ENCODE assay signal across 1 cellular context in the genomic region with DNA sequence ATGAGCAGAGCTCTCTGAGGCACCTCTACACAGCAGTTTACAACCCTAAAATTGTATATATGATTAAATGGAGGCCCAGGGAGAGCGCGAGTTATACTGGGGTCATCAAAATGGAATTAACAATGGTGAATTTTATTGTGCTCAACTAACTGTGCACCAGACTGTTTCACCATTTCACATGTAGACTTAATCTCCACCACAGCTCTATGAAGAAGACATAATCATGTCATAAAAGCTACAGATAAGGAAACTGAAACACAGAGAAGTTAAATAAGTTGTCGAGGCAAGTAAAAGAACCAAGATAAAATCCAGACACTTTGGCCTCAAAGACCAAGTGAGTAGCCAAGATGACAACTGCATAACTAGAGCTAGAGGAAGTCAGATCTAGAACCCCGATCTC.
TF ChIP-seq lines count a peak whose summit lies in the region.

No MANE protein-coding gene starts in this region.

TF ChIP-seq in H1, 55 proteins besides CTCF, POLR2A, EP300 and RAD21:
- TF ChIP-seq POLR2AphosphoS5 (IDR thresholded peaks at IDR 0.05; ENCODE audit: low read depth, low read length) (no peak), EZH2 (IDR thresholded peaks at IDR 0.05; ENCODE audit: low read depth, low read length, severe bottlenecking) (no peak), SIX5 (IDR thresholded peaks at IDR 0.05; ENCODE audit: low read depth, low read length) (no peak), NRF1 (IDR thresholded peaks at IDR 0.05; ENCODE audit: low read depth, low read length) (no peak), CBX8 (IDR thresholded peaks at IDR 0.05; ENCODE audit: borderline replicate concordance, low read depth, low read length) (no peak), EGR1 (IDR thresholded peaks at IDR 0.05; ENCODE audit: borderline replicate concordance, low read depth, low read length) (no peak), CTBP2 (IDR thresholded peaks at IDR 0.05; ENCODE audit: borderline replicate concordance, insufficient read depth, insufficient read length, low read length) (no peak), ZNF274 (IDR thresholded peaks at IDR 0.05; ENCODE audit: borderline replicate concordance, extremely low read depth, low read length) (no peak), SP2 (IDR thresholded peaks at IDR 0.05; ENCODE audit: low read length) (no peak), SIRT6 (IDR thresholded peaks at IDR 0.05; ENCODE audit: low read length) (no peak), KDM4A (IDR thresholded peaks at IDR 0.05; ENCODE audit: low read depth, low read length, severe bottlenecking) (no peak), SP4 (IDR thresholded peaks at IDR 0.05; ENCODE audit: low read length) (no peak), ATF2 (IDR thresholded peaks at IDR 0.05; ENCODE audit: low read length) (no peak)
